In genomic region chr1:61955261-61955660, GRCh38 we compare ENCODE assay signal across 27 cellular contexts.
"Had no signal": no experiment of that assay in that cellular context is flagged by ENCODE, and none has a peak within 500 bp of the region (broad histone marks: within the 10 kb centered on the region; RNA-seq: fewer than 3 reads in every experiment).

No MANE protein-coding gene starts in this region.

- ATAC-seq: naive thymus-derived CD8-positive, alpha-beta T cell; natural killer cell treated with Interleukin-12 subunit alpha and Interleukin-12 subunit beta and Interleukin-15 and Interleukin-18, amount 100 ng/mL, for 72 hours; pancreas; psoas muscle; right cardiac atrium; right lobe of liver; stimulated activated memory B cell treated with anti-CD40 and anti-IgM and Interleukin-4, amounts not matched to agents 10 μg/mL and 1 μg/mL and 100 μg/mL, for 72 hours; stimulated activated naive CD8-positive, alpha-beta T cell treated with anti-CD3 and anti-CD28 coated beads, Interleukin-15, amount 100 ng/mL, for 72 hours; stimulated activated naive CD8-positive, alpha-beta T cell treated with anti-CD3 and anti-CD28 coated beads, Interleukin-15, Interleukin-2, amounts not matched to agents 100 U/mL and 50 U/mL, for 24 hours; upper lobe of right lung had no signal

- H3K27ac ChIP-seq: neutrophil, pancreas, psoas muscle, right lobe of liver, sigmoid colon, suprapubic skin, testis, tibial artery, transverse colon, upper lobe of right lung, uterus had no signal

- H3K4me3 ChIP-seq: pancreas, psoas muscle, right lobe of liver, sigmoid colon, suprapubic skin, testis, tibial artery, transverse colon, upper lobe of right lung, uterus had no signal

- H3K36me3 ChIP-seq: neutrophil, pancreas, right lobe of liver, sigmoid colon, suprapubic skin, tibial artery, transverse colon, upper lobe of right lung, uterus had no signal

- H3K27me3 ChIP-seq: neutrophil, pancreas, right lobe of liver, sigmoid colon, suprapubic skin, testis, tibial artery, transverse colon, upper lobe of right lung, uterus had no signal

- FAIRE-seq: pancreas, small intestine had no signal

- H3K9me3 ChIP-seq: neutrophil, pancreas, psoas muscle, right lobe of liver, sigmoid colon, suprapubic skin, testis, tibial artery, transverse colon, upper lobe of right lung, uterus had no signal

- DNase-seq: naive thymus-derived CD8-positive, alpha-beta T cell; nephron progenitor cell; nucleus accumbens; pancreas; posterior cingulate gyrus; psoas muscle; right cardiac atrium; right lobe of liver; sigmoid colon; small intestine; stimulated activated CD4-positive, alpha-beta T cell treated with anti-CD3 and anti-CD28 coated beads, Interleukin-15, amount 100 ng/mL, for 24 hours; stimulated activated CD4-positive, alpha-beta T cell treated with anti-CD3 and anti-CD28 coated beads, Interleukin-4, amount 100 ng/mL, for 1 hour; stimulated activated CD4-positive, alpha-beta T cell treated with anti-CD3 and anti-CD28 coated beads, Interleukin-4, amount 100 ng/mL, for 4 hours; stimulated activated CD8-positive, alpha-beta memory T cell treated with anti-CD3 and anti-CD28 coated beads, Interleukin-4, amount 100 ng/mL, for 48 hours; stimulated activated naive CD4-positive, alpha-beta T cell; stimulated activated naive CD8-positive, alpha-beta T cell treated with anti-CD3 and anti-CD28 coated beads, Interleukin-15, amount 100 ng/mL, for 72 hours; stimulated activated naive CD8-positive, alpha-beta T cell treated with anti-CD3 and anti-CD28 coated beads, Interleukin-15, Interleukin-2, amounts not matched to agents 100 U/mL and 50 U/mL, for 24 hours; substantia nigra; testis; tibial artery; transverse colon; upper lobe of right lung; uterus had no signal

- H3K4me1 ChIP-seq: right lobe of liver, suprapubic skin, transverse colon, upper lobe of right lung, uterus had no signal
